ENCODE assay signal across 38 cellular contexts in genomic region chr1:11000526-11000925, GRCh38. TPM values are rescaled to one million over a fixed set of nuclear protein-coding genes. Genes with fewer than 3 reads are reported as not detected.
DNase-seq lines count a peak whose midpoint lies in the region; ATAC-seq, FAIRE-seq and TF ChIP-seq lines count a peak whose summit lies in the region.
"Had no signal": no experiment of that assay in that cellular context is flagged by ENCODE, and none has a peak within 500 bp of the region (broad histone marks: within the 10 kb centered on the region; RNA-seq: fewer than 3 reads in every experiment).

No MANE protein-coding gene starts in this region.

- no peaks in the 10 kb centered on the region for H3K9me1 ChIP-seq in K562 (ENCODE audit: control insufficient read depth, insufficient read depth, low read length)

- TF ChIP-seq POLR2A in K562 (conservative IDR thresholded peaks at IDR 0.05) (no peak), gastrocnemius medialis (IDR thresholded peaks at IDR 0.05) (no peak)

- TF ChIP-seq RAD21 in K562 (CRISPR knock-in tag; conservative IDR thresholded peaks at IDR 0.05 in 1 of 2, IDR thresholded peaks at IDR 0.05 in 1 of 2), result no peak

- no TSS peak for BruUV-seq in K562 (replicated peaks; lab: Mats Ljungman, UMichigan)

- no peak for DNase-seq in activated B cell treated with CpG ODN at 0.5 μM for 24 hours
- no peak for DNase-seq in K562 (ENCODE audit: extremely low read depth in 1 of 4, low spot score in 3 of 4)
- no peak for DNase-seq in gastrocnemius medialis
- DNase-seq in T1000 (lab: John Stamatoyannopoulos, UW), result no peak
- no peak for DNase-seq in activated T-cell treated with anti-CD3 and anti-CD28 coated beads, Interleukin-2, amount 50 U/mL, for 48 hours
- DNase-seq: 8988T; ACHN; AML-193; BE2C; C1 segment of cervical spinal cord; Caco-2; Calu3; CD4-positive, alpha-beta memory T cell; CD4-positive, alpha-beta T cell; CD4-positive, CD25-positive, alpha-beta regulatory T cell; CD8-positive, alpha-beta memory T cell; CD8-positive, alpha-beta T cell; COR-L47; DMS 273 treated with DMSO at 0.1 percent for 48 hours; DMS153; DMS53; DMS79; DMS79 treated with DMSO at 0.1 percent for 48 hours; DND-41; EL had no signal

- H3K36me3 Mint-ChIP-seq in activated B cell treated with CpG ODN at 0.5 μM for 24 hours (ENCODE audit: low read depth), result peaks cover 5% of the 10 kb centered on the region
- H3K36me3 Mint-ChIP-seq: CD14-positive monocyte; CD4-positive, CD25-positive, alpha-beta regulatory T cell; CD8-positive, alpha-beta T cell had no signal

- H3K4me3 Mint-ChIP-seq in activated B cell treated with CpG ODN at 0.5 μM for 24 hours, result no peak overlapping the region
- H3K4me3 Mint-ChIP-seq: B cell; CD14-positive monocyte; CD4-positive, alpha-beta memory T cell; CD4-positive, alpha-beta T cell; CD4-positive, CD25-positive, alpha-beta regulatory T cell; CD8-positive, alpha-beta memory T cell; CD8-positive, alpha-beta T cell had no signal

- no peaks in the 10 kb centered on the region for H3K27me3 Mint-ChIP-seq in activated B cell treated with CpG ODN at 0.5 μM for 24 hours
- H3K27me3 Mint-ChIP-seq: B cell; CD4-positive, alpha-beta memory T cell; CD4-positive, alpha-beta T cell had no signal

- in situ Hi-C loops in K562 (cut with MboI), result no loop called here
- in situ Hi-C loops in gastrocnemius medialis (cut with MboI; ENCODE audit: low sequenced_read_pairs in 4 of 4), result no loop called here

- H3K4me1 Mint-ChIP-seq in activated B cell treated with CpG ODN at 0.5 μM for 24 hours, result no peaks in the 10 kb centered on the region
- H3K4me1 Mint-ChIP-seq: B cell; CD14-positive monocyte; CD4-positive, alpha-beta memory T cell; CD4-positive, CD25-positive, alpha-beta regulatory T cell; CD8-positive, alpha-beta memory T cell had no signal

- H3K4me2 ChIP-seq in K562 (ENCODE audit: insufficient read depth, low read length), result no peak overlapping the region
- H3K4me2 ChIP-seq: A549; BLaER1; BLaER1 treated with 17β-estradiol and CSF1 and Interleukin-3, amounts not matched to agents 10 nM and 100 nM had no signal

- WGBS in K562 (ENCODE audit: insufficient coverage, low coverage, missing lambda C conversion rate), result 0% methylated on average over 1 of the region's 1 CpG

- H3K27ac Mint-ChIP-seq in activated B cell treated with CpG ODN at 0.5 μM for 24 hours, result peak overlapping the region; percentile 24
- H3K27ac Mint-ChIP-seq: B cell; CD4-positive, alpha-beta memory T cell; CD4-positive, alpha-beta T cell; CD4-positive, CD25-positive, alpha-beta regulatory T cell; CD8-positive, alpha-beta memory T cell; CD8-positive, alpha-beta T cell had no signal

- H3K4me1 ChIP-seq in HEK293 (ENCODE audit: control insufficient read depth, insufficient read depth, low read length) (no peaks in the 10 kb centered on the region), K562 (replicated peaks in 1 of 2; ENCODE audit: control insufficient read depth in 2 of 2, insufficient read depth in 2 of 2, low read length in 2 of 2) (no peaks in the 10 kb centered on the region), gastrocnemius medialis (peaks cover 0 to 4% of the 10 kb centered on the region in 2 donors)
- H3K4me1 ChIP-seq: A549; BE2C; BLaER1; BLaER1 treated with 17β-estradiol and CSF1 and Interleukin-3, amounts not matched to agents 10 nM and 100 nM; Caco-2 had no signal

- H3K9me3 ChIP-seq in HEK293 (ENCODE audit: control insufficient read depth, insufficient read depth, low read depth, low read length), result no peaks in the 10 kb centered on the region
- H3K9me3 ChIP-seq in K562 (replicated peaks; ENCODE audit: control insufficient read depth, insufficient read depth, low read depth, low read length), result no peaks in the 10 kb centered on the region
- H3K9me3 ChIP-seq in gastrocnemius medialis, result no peaks in the 10 kb centered on the region
- H3K9me3 ChIP-seq: BE2C, Caco-2 had no signal

- peaks cover 8% of the 10 kb centered on the region for H3K9me3 Mint-ChIP-seq in activated B cell treated with CpG ODN at 0.5 μM for 24 hours
- H3K9me3 Mint-ChIP-seq: CD4-positive, alpha-beta T cell had no signal

- H3K27ac ChIP-seq in HEK293 (ENCODE audit: extremely low read depth, low read depth, low read length), result no peak overlapping the region
- H3K27ac ChIP-seq in K562 (ENCODE audit: extremely low read depth, low read depth, low read length), result no peak overlapping the region
- no peak overlapping the region for H3K27ac ChIP-seq in gastrocnemius medialis
- H3K27ac ChIP-seq: 22Rv1; A549; BLaER1; BLaER1 treated with 17β-estradiol and CSF1 and Interleukin-3, amounts not matched to agents 10 nM and 100 nM; C4-2B had no signal

- no peak overlapping the region for H2AFZ ChIP-seq in K562 (ENCODE audit: low read depth, low read length)

- H3K4me3 ChIP-seq in HEK293 (ENCODE audit: low read depth, low read length), result no peak overlapping the region
- H3K4me3 ChIP-seq in K562, result no peak overlapping the region
- no peak overlapping the region for H3K4me3 ChIP-seq in gastrocnemius medialis
- H3K4me3 ChIP-seq: A549; BLaER1; BLaER1 treated with 17β-estradiol and CSF1 and Interleukin-3, amounts not matched to agents 10 nM and 100 nM had no signal

- no peak for FAIRE-seq in K562 (lab: Jason Lieb, UNC)
- FAIRE-seq: A204.1, A549, D721Med had no signal

- no peaks in the 10 kb centered on the region for H3K79me2 ChIP-seq in K562 (ENCODE audit: control insufficient read depth, insufficient read depth, low read length)

- ATAC-seq in activated B cell treated with CpG ODN at 0.5 μM for 24 hours (ENCODE audit: low read depth) (no peak), K562 (no peak), gastrocnemius medialis (no peak)
- ATAC-seq: A549; CD8-positive, alpha-beta T cell had no signal

- H3K36me3 ChIP-seq in HEK293 (ENCODE audit: control insufficient read depth in 2 of 2, insufficient read depth in 1 of 2, low read length in 2 of 2), result no peaks in the 10 kb centered on the region
- no peaks in the 10 kb centered on the region for H3K36me3 ChIP-seq in K562 (ENCODE audit: control insufficient read depth, insufficient read depth, low read length)
- H3K36me3 ChIP-seq in gastrocnemius medialis, result no peaks in the 10 kb centered on the region
- H3K36me3 ChIP-seq: BE2C; BLaER1; BLaER1 treated with 17β-estradiol and CSF1 and Interleukin-3, amounts not matched to agents 10 nM and 100 nM had no signal

- no peak for TF ChIP-seq EP300 in K562 (IDR thresholded peaks at IDR 0.05; ENCODE audit: low read length)

- peaks cover 0 to 15% of the 10 kb centered on the region in 2 experiments; a peak in 2 of 5 replicates for H3K27me3 ChIP-seq in K562 (ENCODE audit: control insufficient read depth in 2 of 2, insufficient read depth in 2 of 2, low read length in 2 of 2)
- H3K27me3 ChIP-seq in gastrocnemius medialis, result no peaks in the 10 kb centered on the region
- H3K27me3 ChIP-seq: BE2C; BLaER1; BLaER1 treated with 17β-estradiol and CSF1 and Interleukin-3, amounts not matched to agents 10 nM and 100 nM had no signal

- TF ChIP-seq CTCF in HEK293 (tag by site-specific recombination; IDR thresholded peaks at IDR 0.05) (no peak), activated B cell treated with CpG ODN at 0.5 μM for 24 hours (IDR thresholded peaks at IDR 0.05) (no peak), K562 (IDR thresholded peaks at IDR 0.05 in 2 of 3, conservative IDR thresholded peaks at IDR 0.05 in 1 of 3; ENCODE audit: insufficient read depth in 2 of 3, low read depth in 1 of 3, low read length in 3 of 3) (no peak), gastrocnemius medialis (IDR thresholded peaks at IDR 0.05 in 4 of 5, conservative IDR thresholded peaks at IDR 0.05 in 1 of 5) (no peak)

- POLR2A ChIA-PET in HEK293 (lab: Yijun Ruan, JAX) (interaction anchor here (0.9 kb wide), 1 partner anchor 12 kb away, joined by 4 read pairs; the partner anchor contains the start of gene TARDBP), activated B cell treated with CpG ODN at 0.5 μM for 24 hours (lab: Charles Lee) (no interaction called here), K562 (lab: Yijun Ruan, JAX) (interaction anchor here (2.0 kb wide), 1 partner anchor 11 kb away, joined by 9 read pairs; the partner anchor contains the start of gene TARDBP)

- intact Hi-C loops in activated B cell treated with CpG ODN at 0.5 μM for 24 hours (cut with micrococcal nuclease) (no loop called here), K562 (cut with micrococcal nuclease) (no loop called here), gastrocnemius medialis (cut with DNase I; ENCODE audit: low total_unique reads) (no loop called here)

- CTCF ChIA-PET in HEK293 (lab: Yijun Ruan, JAX), result interaction anchor here (0.8 kb wide), 1 partner anchor 37 kb away, joined by 4 read pairs; no protein-coding TSS in a partner anchor
- CTCF ChIA-PET in activated B cell treated with CpG ODN at 0.5 μM for 24 hours (lab: Charles Lee), result no interaction called here
- CTCF ChIA-PET in K562 (lab: Yijun Ruan, JAX; ENCODE audit: low intra/inter-chr PET ratio), result no interaction called here

- H4K20me1 ChIP-seq in K562 (replicated peaks; ENCODE audit: control insufficient read depth, insufficient read depth, low read length), result no peaks in the 10 kb centered on the region
- H4K20me1 ChIP-seq: BLaER1; BLaER1 treated with 17β-estradiol and CSF1 and Interleukin-3, amounts not matched to agents 10 nM and 100 nM had no signal

- no peak overlapping the region for H3K9ac ChIP-seq in K562 (ENCODE audit: insufficient read depth in 1 of 2, low read depth in 2 of 2, low read length in 2 of 2)
- H3K9ac ChIP-seq: BLaER1; BLaER1 treated with 17β-estradiol and CSF1 and Interleukin-3, amounts not matched to agents 10 nM and 100 nM had no signal

RNA-seq across cellular contexts. Expression of gene TARDBP, which starts 11.9 kb away (rescaled TPM):
- 170 and 193 TPM in 2 replicates for total RNA-seq in activated B cell treated with CpG ODN at 0.5 μM for 24 hours
- 242 and 417 TPM in 2 replicates for total RNA-seq in K562 (2011; cell fraction: chromatin; rRNA removed; ENCODE audit: low replicate concordance)
- total RNA-seq in K562 (2011; cell fraction: nucleolus; rRNA removed), result 197 and 216 TPM in 2 replicates
- 336 and 397 TPM in 2 replicates for total RNA-seq in K562 (2011; cell fraction: nucleoplasm; rRNA removed)
- 129 TPM in 2 replicates for total RNA-seq in K562 (2014; rRNA removed)
- total RNA-seq in K562 (2014; rRNA removed; fragmentation: Illumina TruSeq; extraction: Trizol), result 176 and 198 TPM in 2 replicates
- total RNA-seq in K562 (2015; rRNA removed; fragmentation: Illumina TruSeq; extraction: Trizol), result 206 and 220 TPM in 2 replicates
- total RNA-seq in K562 (2021), result 211 and 243 TPM in 2 replicates
- polyA plus RNA-seq in K562 (2011; rRNA removed), result 220 and 244 TPM in 2 replicates
- polyA plus RNA-seq in K562 (2011; cell fraction: cytosol; rRNA removed), result 83.0 and 130 TPM in 2 replicates
- 341 and 531 TPM in 2 replicates for polyA plus RNA-seq in K562 (2011; cell fraction: nucleus; rRNA removed)
- polyA plus RNA-seq in K562 (2012), result 176 and 348 TPM in 2 replicates
- polyA plus RNA-seq in K562 (2014; fragmentation: Illumina TruSeq; extraction: Trizol), result 358 and 487 TPM in 2 replicates
- polyA plus RNA-seq in K562 (2014; fragmentation: Nextera tagmentation; extraction: Ambion mirVana), result 100 to 1,000 TPM; 122 to 285 TPM
- 403 and 515 TPM in 2 replicates for polyA plus RNA-seq in K562 (2014; rRNA removed)
- 180 and 229 TPM in 2 replicates for polyA minus RNA-seq in K562 (2011; rRNA and poly(A)+ RNA removed)
- 96.8 and 129 TPM in 2 replicates for polyA minus RNA-seq in K562 (2011; cell fraction: cytosol; rRNA and poly(A)+ RNA removed)
- polyA minus RNA-seq in K562 (2011; cell fraction: nucleus; rRNA and poly(A)+ RNA removed), result 160 and 216 TPM in 2 replicates
- total RNA-seq in gastrocnemius medialis, result 100 to 1,000 TPM in 1 of 4 donors, 10 to 100 TPM in 3; 72.0 to 101 (median 85.5) TPM

RNA-seq across cellular contexts. Expression of gene MASP2, which starts 46.5 kb away (rescaled TPM):
- total RNA-seq in activated B cell treated with CpG ODN at 0.5 μM for 24 hours (not detected in 2 replicates), K562 (2014; rRNA removed) (0.08 TPM in 1 of 2 replicates, not detected in the other), K562 (2014; rRNA removed; fragmentation: Illumina TruSeq; extraction: Trizol) (0.07 TPM in 1 of 2 replicates, not detected in the other), K562 (2015; rRNA removed; fragmentation: Illumina TruSeq; extraction: Trizol) (not detected in 2 replicates), K562 (2021) (0.09 and 0.27 TPM in 2 replicates), gastrocnemius medialis (under 1 TPM in 1 of 4 donors, not detected in 3; 0.16 TPM)
- 0.49 and 1.1 TPM in 2 replicates for total RNA-seq in K562 (2011; cell fraction: chromatin; rRNA removed; ENCODE audit: low replicate concordance)
- total RNA-seq in K562 (2011; cell fraction: nucleolus; rRNA removed), result 0.33 and 0.39 TPM in 2 replicates
- 0.37 and 0.38 TPM in 2 replicates for total RNA-seq in K562 (2011; cell fraction: nucleoplasm; rRNA removed)
- polyA plus RNA-seq in K562 (2011; rRNA removed) (0.03 TPM in 1 of 2 replicates, not detected in the other), K562 (2014; fragmentation: Illumina TruSeq; extraction: Trizol) (not detected in 2 replicates), K562 (2014; fragmentation: Nextera tagmentation; extraction: Ambion mirVana) (under 1 TPM; 0.01 to 0.06 TPM), K562 (2014; rRNA removed) (0.11 and 0.23 TPM in 2 replicates)
- polyA plus RNA-seq in K562 (2011; cell fraction: cytosol; rRNA removed), result 0.03 and 0.09 TPM in 2 replicates
- 0.14 and 0.28 TPM in 2 replicates for polyA plus RNA-seq in K562 (2011; cell fraction: nucleus; rRNA removed)
- 0.76 and 1.9 TPM in 2 replicates for polyA plus RNA-seq in K562 (2012)
- polyA minus RNA-seq in K562 (2011; rRNA and poly(A)+ RNA removed), result not detected in 2 replicates
- not detected in 2 replicates for polyA minus RNA-seq in K562 (2011; cell fraction: cytosol; rRNA and poly(A)+ RNA removed)
- 0.11 and 0.13 TPM in 2 replicates for polyA minus RNA-seq in K562 (2011; cell fraction: nucleus; rRNA and poly(A)+ RNA removed)
- total RNA-seq: B cell; Calu3; CD4-positive, alpha-beta memory T cell; CD4-positive, CD25-positive, alpha-beta regulatory T cell; Daoy had no signal
- polyA plus RNA-seq: AG04450; BJ; CD14-positive monocyte; CD8-positive, alpha-beta memory T cell had no signal

RNA-seq across cellular contexts. Expression of gene SRM, which starts 59.3 kb away (rescaled TPM):
- total RNA-seq in activated B cell treated with CpG ODN at 0.5 μM for 24 hours, result 106 and 119 TPM in 2 replicates
- total RNA-seq in K562 (2011; cell fraction: chromatin; rRNA removed; ENCODE audit: low replicate concordance), result 25.5 and 107 TPM in 2 replicates
- 109 and 122 TPM in 2 replicates for total RNA-seq in K562 (2011; cell fraction: nucleolus; rRNA removed)
- 64.7 and 103 TPM in 2 replicates for total RNA-seq in K562 (2011; cell fraction: nucleoplasm; rRNA removed)
- total RNA-seq in K562 (2014; rRNA removed), result 93.2 and 164 TPM in 2 replicates
- 36.1 and 40.4 TPM in 2 replicates for total RNA-seq in K562 (2014; rRNA removed; fragmentation: Illumina TruSeq; extraction: Trizol)
- total RNA-seq in K562 (2015; rRNA removed; fragmentation: Illumina TruSeq; extraction: Trizol), result 82.5 and 95.0 TPM in 2 replicates
- 373 and 403 TPM in 2 replicates for total RNA-seq in K562 (2021)
- polyA plus RNA-seq in K562 (2011; rRNA removed), result 51.5 and 53.4 TPM in 2 replicates
- polyA plus RNA-seq in K562 (2011; cell fraction: cytosol; rRNA removed), result 100 and 208 TPM in 2 replicates
- 62.9 and 103 TPM in 2 replicates for polyA plus RNA-seq in K562 (2011; cell fraction: nucleus; rRNA removed)
- polyA plus RNA-seq in K562 (2012), result 211 and 367 TPM in 2 replicates
- 296 and 340 TPM in 2 replicates for polyA plus RNA-seq in K562 (2014; fragmentation: Illumina TruSeq; extraction: Trizol)
- 10 to 100 TPM; 23.9 to 34.1 TPM for polyA plus RNA-seq in K562 (2014; fragmentation: Nextera tagmentation; extraction: Ambion mirVana)
- 143 and 176 TPM in 2 replicates for polyA plus RNA-seq in K562 (2014; rRNA removed)
- polyA minus RNA-seq in K562 (2011; rRNA and poly(A)+ RNA removed), result 55.4 and 73.9 TPM in 2 replicates
- 241 and 294 TPM in 2 replicates for polyA minus RNA-seq in K562 (2011; cell fraction: cytosol; rRNA and poly(A)+ RNA removed)
- polyA minus RNA-seq in K562 (2011; cell fraction: nucleus; rRNA and poly(A)+ RNA removed), result 35.8 and 45.7 TPM in 2 replicates
- 10 to 100 TPM; 32.1 to 80.3 (median 48.3) TPM for total RNA-seq in gastrocnemius medialis

Comparison
In these comparisons a context has a peak if more than half of its experiments do, and no peak if none do; other contexts are left out.
1. Of the 44 proteins assayed by ChIP-seq in both K562 and HEK293: peak only in K562: none; only in HEK293: SETDB1; in both: none; in neither: 43.